Comparison of ENCODE assay signal across 10 cellular contexts in the genomic region with DNA sequence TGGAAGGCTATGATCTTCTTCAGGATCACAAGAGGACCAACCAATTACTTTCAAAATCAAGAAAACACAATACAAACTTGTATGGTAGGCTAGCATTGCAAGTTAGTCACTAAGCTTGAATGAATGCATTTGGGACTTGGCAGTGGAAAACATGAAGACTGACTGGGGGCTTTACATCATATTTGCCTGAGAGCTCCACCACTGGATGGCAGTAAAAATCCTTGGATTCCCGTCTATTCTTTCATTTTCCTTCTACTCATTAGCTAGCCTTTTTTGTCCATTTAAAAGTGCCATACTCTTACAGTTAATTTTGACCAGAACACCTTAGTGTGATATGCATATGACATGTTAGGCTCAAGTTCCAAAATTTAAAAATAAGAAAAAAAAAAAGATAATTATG.
A peak's percentile ranks its signal among the peaks of the same experiment; 100 is the strongest.
DNase-seq lines count a peak whose midpoint lies in the region; ATAC-seq, FAIRE-seq and TF ChIP-seq lines count a peak whose summit lies in the region.
"Had no signal": no experiment of that assay in that cellular context is flagged by ENCODE, and none has a peak within 500 bp of the region (broad histone marks: within the 10 kb centered on the region; RNA-seq: fewer than 3 reads in every experiment).

No MANE protein-coding gene starts in this region.

- peaks cover 6 to 10% (median 8%) of the 10 kb centered on the region in 5 experiments for H3K9me3 Mint-ChIP-seq in brain

- ATAC-seq in right lobe of liver (peak; percentile 64 to 86 (median 80)), omental fat pad (ENCODE audit: low FRiP score) (no peak)

- no peak for FAIRE-seq in D721Med (lab: Jason Lieb, UNC)

- TF ChIP-seq RAD21 in Ishikawa (IDR thresholded peaks at IDR 0.05; ENCODE audit: low read depth), result peak; percentile 50

- no peak overlapping the region for H3K27ac ChIP-seq in right lobe of liver

- no peak for TF ChIP-seq POLR2A in right lobe of liver (IDR thresholded peaks at IDR 0.05)

- H3K4me1 Mint-ChIP-seq in brain, result no peaks in the 10 kb centered on the region

- H3K27ac Mint-ChIP-seq in brain, result no peak overlapping the region

- intact Hi-C loops in right lobe of liver (cut with DNase I), result loop anchor here (10.0 kb wide), 1 partner anchor 172 kb away; no protein-coding TSS in a partner anchor

- H3K27me3 ChIP-seq in right lobe of liver, result no peaks in the 10 kb centered on the region

- TF ChIP-seq EP300 in Ishikawa (IDR thresholded peaks at IDR 0.05; ENCODE audit: borderline replicate concordance), result no peak

- no peaks in the 10 kb centered on the region for H3K4me1 ChIP-seq in right lobe of liver

- H3K27me3 Mint-ChIP-seq in brain, result no peaks in the 10 kb centered on the region

- DNase-seq in D721Med (ENCODE audit: insufficient read length, low spot score) (no peak), right lobe of liver (no peak), NCI-H2081 treated with DMSO at 0.1 percent for 48 hours (lab: John Stamatoyannopoulos, UW) (no peak), occipital lobe (lab: John Stamatoyannopoulos, UW) (no peak), omental fat pad (ENCODE audit: low spot score) (no peak), NCI-H1694 (lab: John Stamatoyannopoulos, UW) (no peak)
- DNase-seq: stimulated activated CD8-positive, alpha-beta memory T cell treated with anti-CD3 and anti-CD28 coated beads, Interleukin-4, amount 100 ng/mL, for 48 hours; T1000 had no signal

- 15% methylated on average over 1 of the region's 1 CpG for WGBS in right lobe of liver (ENCODE audit: insufficient coverage, low coverage, low lambda C conversion rate, missing lambda C conversion rate)

- H3K36me3 Mint-ChIP-seq in brain, result no peaks in the 10 kb centered on the region

- H3K4me3 ChIP-seq in right lobe of liver, result no peak overlapping the region

- TF ChIP-seq CTCF in D721Med (IDR thresholded peaks at IDR 0.05; ENCODE audit: insufficient read depth, missing control alignments) (peak; percentile 17), brain (conservative IDR thresholded peaks at IDR 0.05) (peak; percentile 13 to 26), right lobe of liver (IDR thresholded peaks at IDR 0.05) (peak; percentile 52 to 64 (median 57)), omental fat pad (IDR thresholded peaks at IDR 0.05) (no peak)

- no peaks in the 10 kb centered on the region for H3K36me3 ChIP-seq in right lobe of liver

- no peak overlapping the region for H3K4me3 Mint-ChIP-seq in brain

- H3K9me3 ChIP-seq in right lobe of liver, result no peaks in the 10 kb centered on the region

TF ChIP-seq in Ishikawa, 13 proteins besides CTCF, POLR2A, EP300 and RAD21:
- TF ChIP-seq, protein P1, sequence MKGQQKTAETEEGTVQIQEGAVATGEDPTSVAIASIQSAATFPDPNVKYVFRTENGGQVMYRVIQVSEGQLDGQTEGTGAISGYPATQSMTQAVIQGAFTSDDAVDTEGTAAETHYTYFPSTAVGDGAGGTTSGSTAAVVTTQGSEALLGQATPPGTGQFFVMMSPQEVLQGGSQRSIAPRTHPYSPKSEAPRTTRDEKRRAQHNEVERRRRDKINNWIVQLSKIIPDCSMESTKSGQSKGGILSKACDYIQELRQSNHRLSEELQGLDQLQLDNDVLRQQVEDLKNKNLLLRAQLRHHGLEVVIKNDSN (IDR thresholded peaks at IDR 0.05), result no peak
- TF ChIP-seq NFIC (IDR thresholded peaks at IDR 0.05) (no peak), ZBTB7A (IDR thresholded peaks at IDR 0.05; ENCODE audit: low read depth) (no peak), TEAD4 (IDR thresholded peaks at IDR 0.05) (no peak), FOXM1 (IDR thresholded peaks at IDR 0.05; ENCODE audit: borderline replicate concordance, low read depth) (no peak)

Comparison
In these comparisons a context has a peak if more than half of its experiments do, and no peak if none do; other contexts are left out.
1. CTCF ChIP-seq: peak in D721Med (single experiment), brain (2 of 2) and right lobe of liver (4 of 4); none in omental fat pad (0 of 3).